Comparison of ENCODE assay signal across 26 cellular contexts in the genomic region with DNA sequence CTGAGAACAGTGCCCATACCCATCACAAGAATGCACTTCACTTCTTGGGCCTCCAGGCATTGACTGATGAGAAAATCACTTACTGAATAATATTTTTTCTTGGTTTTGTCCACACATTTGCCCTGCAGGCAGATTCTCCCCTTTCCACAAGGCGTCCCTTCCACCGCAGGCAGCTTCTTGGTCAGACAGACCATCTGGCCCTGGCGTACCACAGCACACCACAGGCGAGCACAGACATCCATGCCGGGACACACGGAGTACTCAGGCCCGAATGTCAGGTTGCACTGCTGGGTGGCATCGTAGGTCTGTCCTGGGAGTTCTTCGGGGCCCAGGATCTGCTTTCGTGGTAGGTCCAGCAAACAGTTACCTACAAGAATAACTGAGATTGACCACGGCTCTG. TPM values are rescaled to one million over a fixed set of nuclear protein-coding genes. Genes with fewer than 3 reads are reported as not detected.
"Had no signal": no experiment of that assay in that cellular context is flagged by ENCODE, and none has a peak within 500 bp of the region (broad histone marks: within the 10 kb centered on the region; RNA-seq: fewer than 3 reads in every experiment).

No MANE protein-coding gene starts in this region.

- H3K36me3 ChIP-seq: uterus had no signal

- DNase-seq: activated CD4-positive, alpha-beta T cell treated with anti-CD3 and anti-CD28 coated beads for 48 hours; activated CD4-positive, alpha-beta T cell treated with anti-CD3 and anti-CD28 coated beads, Interleukin-2, amount 50 U/mL, for 48 hours; activated CD8-positive, alpha-beta memory T cell treated with anti-CD3 and anti-CD28 coated beads for 24 hours; activated effector memory CD4-positive, alpha-beta T cell treated with Interleukin-2 at 50 U/mL for 16 hours; activated naive CD4-positive, alpha-beta T cell treated with Interleukin-2 at 50 U/mL for 16 hours; anterior cingulate cortex; body of pancreas; cerebellar nuclear complex; cortex of kidney; effector memory CD8-positive, alpha-beta T cell; erythroblast; left ventricle myocardium inferior; mesendoderm; natural killer cell; stimulated activated CD4-positive, alpha-beta T cell treated with anti-CD3 and anti-CD28 coated beads, Interleukin-1b, Interleukin-23, amount 100 ng/mL, for 48 hours; stimulated activated CD4-positive, alpha-beta T cell treated with anti-CD3 and anti-CD28 coated beads, Interleukin-4, amount 100 ng/mL, for 4 hours; stimulated activated CD8-positive, alpha-beta memory T cell treated with anti-CD3 and anti-CD28 coated beads, Interleukin-4, amount 100 ng/mL, for 48 hours; stimulated activated naive CD8-positive, alpha-beta T cell treated with anti-CD3 and anti-CD28 coated beads, Interleukin-15, amount 100 ng/mL, for 72 hours; uterus had no signal

- H3K4me1 ChIP-seq: left ventricle myocardium inferior, uterus had no signal

- H3K9me3 ChIP-seq: body of pancreas, gastroesophageal sphincter, left ventricle myocardium inferior, uterus had no signal

- H3K4me3 ChIP-seq: body of pancreas, gastroesophageal sphincter, left ventricle myocardium inferior, lung, skin epidermis, uterus had no signal

- FAIRE-seq: islet of Langerhans had no signal

- H3K27ac ChIP-seq: body of pancreas, left ventricle myocardium inferior, skin epidermis, uterus had no signal

- H3K27me3 ChIP-seq: body of pancreas, gastroesophageal sphincter, uterus had no signal

- ATAC-seq: body of pancreas; effector memory CD8-positive, alpha-beta T cell; natural killer cell; sciatic nerve; stimulated activated memory B cell treated with anti-CD40 and anti-IgM and Interleukin-4, amounts not matched to agents 10 μg/mL and 1 μg/mL and 100 μg/mL, for 72 hours; stimulated activated naive CD8-positive, alpha-beta T cell treated with anti-CD3 and anti-CD28 coated beads, Interleukin-15, amount 100 ng/mL, for 72 hours had no signal

RNA-seq across cellular contexts. Expression of gene ADAMTS5, which starts 32.5 kb away (rescaled TPM):
- total RNA-seq: T-helper 1 cell treated with Interleukin-12 subunit alpha and Interleukin-12 subunit beta and Interleukin-4 antibody, amounts not matched to agents 30 ng/mL and 1 ng/mL, for 36 hours had no signal
